12 cellular contexts compared by ENCODE assay signal in genomic region chr1:98049370-98050115, GRCh38.
A peak's percentile ranks its signal among the peaks of the same experiment; 100 is the strongest.
DNase-seq lines count a peak whose midpoint lies in the region; TF ChIP-seq lines count a peak whose summit lies in the region.
"Had no signal": no experiment of that assay in that cellular context is flagged by ENCODE, and none has a peak within 500 bp of the region (broad histone marks: within the 10 kb centered on the region; RNA-seq: fewer than 3 reads in every experiment).

No MANE protein-coding gene starts in this region.

- H3K27me3 ChIP-seq in skeletal muscle satellite cell (ENCODE audit: control insufficient read depth, insufficient read depth, low read length) = peaks cover 6% of the 10 kb centered on the region

- H3K4me3 Mint-ChIP-seq in activated CD4-positive, alpha-beta memory T cell treated with anti-CD3 and anti-CD28 coated beads for 36 hours = no peak overlapping the region
- no peak overlapping the region for H3K4me3 Mint-ChIP-seq in activated CD4-positive, alpha-beta memory T cell treated with anti-CD3 and anti-CD28 coated beads, Interleukin-2, amount 10 ng/mL, durations not matched to agents 7 days and 5 days
- peak overlapping the region; percentile 99 for H3K4me3 Mint-ChIP-seq in glutamatergic neuron (ENCODE audit: unreplicated experiment)

- POLR2A ChIA-PET in activated CD4-positive, alpha-beta memory T cell treated with anti-CD3 and anti-CD28 coated beads for 36 hours (lab: Charles Lee) = no interaction called here
- POLR2A ChIA-PET in activated CD4-positive, alpha-beta memory T cell treated with anti-CD3 and anti-CD28 coated beads, Interleukin-2, amount 10 ng/mL, durations not matched to agents 7 days and 5 days (lab: Charles Lee) = no interaction called here

- CTCF ChIA-PET in activated CD4-positive, alpha-beta memory T cell treated with anti-CD3 and anti-CD28 coated beads for 36 hours (lab: Charles Lee) = no interaction called here
- CTCF ChIA-PET in activated CD4-positive, alpha-beta memory T cell treated with anti-CD3 and anti-CD28 coated beads, Interleukin-2, amount 10 ng/mL, durations not matched to agents 7 days and 5 days (lab: Charles Lee) = interaction anchor here (0.6 to 1.1 kb wide), 2 partner anchors 11 to 60 kb away, joined by 3 to 4 read pairs; no protein-coding TSS in a partner anchor

- H3K27ac Mint-ChIP-seq in activated CD4-positive, alpha-beta memory T cell treated with anti-CD3 and anti-CD28 coated beads for 36 hours = no peak overlapping the region
- no peak overlapping the region for H3K27ac Mint-ChIP-seq in activated CD4-positive, alpha-beta memory T cell treated with anti-CD3 and anti-CD28 coated beads, Interleukin-2, amount 10 ng/mL, durations not matched to agents 7 days and 5 days
- H3K27ac Mint-ChIP-seq in glutamatergic neuron (ENCODE audit: unreplicated experiment) = peak overlapping the region; percentile 97
- H3K27ac Mint-ChIP-seq: CD4-positive, alpha-beta memory T cell had no signal

- TF ChIP-seq CTCF in glutamatergic neuron (IDR thresholded peaks at IDR 0.05; ENCODE audit: partially characterized antibody, unreplicated experiment) = no peak

- peak overlapping the region; percentile 63 for H3K4me3 ChIP-seq in skeletal muscle satellite cell (ENCODE audit: low read length)
- H3K4me3 ChIP-seq: adrenal gland had no signal

- H3K27me3 Mint-ChIP-seq in activated CD4-positive, alpha-beta memory T cell treated with anti-CD3 and anti-CD28 coated beads for 36 hours = peaks cover 61% of the 10 kb centered on the region
- peaks cover 68% of the 10 kb centered on the region for H3K27me3 Mint-ChIP-seq in activated CD4-positive, alpha-beta memory T cell treated with anti-CD3 and anti-CD28 coated beads, Interleukin-2, amount 10 ng/mL, durations not matched to agents 7 days and 5 days
- H3K27me3 Mint-ChIP-seq in glutamatergic neuron (ENCODE audit: unreplicated experiment) = peaks cover 23% of the 10 kb centered on the region

- peak; percentile 20 for DNase-seq in activated CD4-positive, alpha-beta memory T cell treated with anti-CD3 and anti-CD28 coated beads for 36 hours
- no peak for DNase-seq in activated CD4-positive, alpha-beta memory T cell treated with anti-CD3 and anti-CD28 coated beads, Interleukin-2, amount 10 ng/mL, durations not matched to agents 7 days and 5 days
- DNase-seq in NCI-H82 (lab: John Stamatoyannopoulos, UW) (peak; percentile 80), glutamatergic neuron (peak; percentile 84), NCI-H2029 (lab: John Stamatoyannopoulos, UW) (no peak), NOMO-1 (lab: John Stamatoyannopoulos, UW; ENCODE audit: unreplicated experiment in 2 of 2) (no peak), MV-4-11 (lab: John Stamatoyannopoulos, UW) (no peak)
- DNase-seq: CD4-positive, alpha-beta memory T cell; SHP77 treated with DMSO at 0.1 percent for 48 hours; stimulated activated CD4-positive, alpha-beta T cell treated with anti-CD3 and anti-CD28 coated beads, Interleukin-1b, Interleukin-23, amount 100 ng/mL, for 48 hours had no signal

- peaks cover 34% of the 10 kb centered on the region for H3K4me1 ChIP-seq in skeletal muscle satellite cell (ENCODE audit: control insufficient read depth, insufficient read depth, low read length)

- no peak overlapping the region for H3K9ac ChIP-seq in skeletal muscle satellite cell (ENCODE audit: low read depth, low read length)

- H3K9me3 ChIP-seq in skeletal muscle satellite cell (replicated peaks; ENCODE audit: low read length) = no peaks in the 10 kb centered on the region
- H3K9me3 ChIP-seq: adrenal gland had no signal

- intact Hi-C loops in activated CD4-positive, alpha-beta memory T cell treated with anti-CD3 and anti-CD28 coated beads for 36 hours (cut with micrococcal nuclease) = loop anchor here (2.0 to 5.0 kb wide), 5 partner anchors 129 to 418 kb away; partner anchors contain the start of gene DPYD

- no peaks in the 10 kb centered on the region for H3K36me3 ChIP-seq in skeletal muscle satellite cell (ENCODE audit: insufficient read depth, low read length)
- H3K36me3 ChIP-seq: adrenal gland had no signal

- peak overlapping the region; percentile 85 for H3K4me2 ChIP-seq in skeletal muscle satellite cell (ENCODE audit: low read length)

- peaks cover 36% of the 10 kb centered on the region for H3K4me1 Mint-ChIP-seq in activated CD4-positive, alpha-beta memory T cell treated with anti-CD3 and anti-CD28 coated beads for 36 hours (ENCODE audit: low read depth)
- H3K4me1 Mint-ChIP-seq in activated CD4-positive, alpha-beta memory T cell treated with anti-CD3 and anti-CD28 coated beads, Interleukin-2, amount 10 ng/mL, durations not matched to agents 7 days and 5 days = peaks cover 44% of the 10 kb centered on the region
- H3K4me1 Mint-ChIP-seq in glutamatergic neuron (ENCODE audit: low read depth, unreplicated experiment) = peaks cover 25% of the 10 kb centered on the region

- no peaks in the 10 kb centered on the region for H3K36me3 Mint-ChIP-seq in activated CD4-positive, alpha-beta memory T cell treated with anti-CD3 and anti-CD28 coated beads for 36 hours
- H3K36me3 Mint-ChIP-seq in activated CD4-positive, alpha-beta memory T cell treated with anti-CD3 and anti-CD28 coated beads, Interleukin-2, amount 10 ng/mL, durations not matched to agents 7 days and 5 days (ENCODE audit: low read depth) = peaks cover 3% of the 10 kb centered on the region
- H3K36me3 Mint-ChIP-seq in glutamatergic neuron (ENCODE audit: unreplicated experiment) = peaks cover 15% of the 10 kb centered on the region
- H3K36me3 Mint-ChIP-seq: CD4-positive, alpha-beta memory T cell had no signal

- H3K9me3 Mint-ChIP-seq in activated CD4-positive, alpha-beta memory T cell treated with anti-CD3 and anti-CD28 coated beads for 36 hours = no peaks in the 10 kb centered on the region
- no peaks in the 10 kb centered on the region for H3K9me3 Mint-ChIP-seq in activated CD4-positive, alpha-beta memory T cell treated with anti-CD3 and anti-CD28 coated beads, Interleukin-2, amount 10 ng/mL, durations not matched to agents 7 days and 5 days
- H3K9me3 Mint-ChIP-seq in glutamatergic neuron (ENCODE audit: unreplicated experiment) = peaks cover 35% of the 10 kb centered on the region

Comparison
In these comparisons a context has a peak if more than half of its experiments do, and no peak if none do; other contexts are left out.
1. DNase-seq: peak in activated CD4-positive, alpha-beta memory T cell treated with anti-CD3 and anti-CD28 coated beads for 36 hours (single experiment), NCI-H82 (single experiment) and glutamatergic neuron (single experiment); none in activated CD4-positive, alpha-beta memory T cell treated with anti-CD3 and anti-CD28 coated beads, Interleukin-2, amount 10 ng/mL, durations not matched to agents 7 days and 5 days (single experiment), NCI-H2029 (single experiment), NOMO-1 (0 of 2) and MV-4-11 (single experiment).